Comparison of ENCODE assay signal across 28 cellular contexts in genomic region chr2:103552775-103553174, GRCh38.
"Had no signal": no experiment of that assay in that cellular context is flagged by ENCODE, and none has a peak within 500 bp of the region (broad histone marks: within the 10 kb centered on the region; RNA-seq: fewer than 3 reads in every experiment).

No MANE protein-coding gene starts in this region.

- H3K4me2 ChIP-seq: neural progenitor cell, smooth muscle cell had no signal

- ATAC-seq: natural killer cell; psoas muscle; right cardiac atrium; sciatic nerve; stimulated activated memory B cell treated with anti-CD40 and anti-IgM and Interleukin-4, amounts not matched to agents 10 μg/mL and 1 μg/mL and 100 μg/mL, for 72 hours; stimulated activated naive CD8-positive, alpha-beta T cell treated with anti-CD3 and anti-CD28 coated beads, Interleukin-15, amount 100 ng/mL, for 72 hours; stimulated activated naive CD8-positive, alpha-beta T cell treated with anti-CD3 and anti-CD28 coated beads, Interleukin-15, Interleukin-2, amounts not matched to agents 100 U/mL and 50 U/mL, for 24 hours; upper lobe of right lung had no signal

- H2AFZ ChIP-seq: neural progenitor cell, parathyroid adenoma had no signal

- H3K36me3 ChIP-seq: neural progenitor cell, ovary, spleen, suprapubic skin, tibial artery, transverse colon, upper lobe of right lung, uterus had no signal

- H3K27ac ChIP-seq: neural progenitor cell, ovary, parathyroid adenoma, psoas muscle, skin epidermis, spleen, suprapubic skin, testis, tibial artery, transverse colon, upper lobe of right lung, uterus had no signal

- H3K9me3 ChIP-seq: ovary, psoas muscle, testis, tibial artery, transverse colon, upper lobe of right lung, uterus had no signal

- H3K4me1 ChIP-seq: neural progenitor cell, parathyroid adenoma, psoas muscle, spleen, suprapubic skin, testis, tibial artery, transverse colon, upper lobe of right lung, uterus had no signal

- DNase-seq: natural killer cell; occipital lobe; ovary; posterior cingulate gyrus; psoas muscle; right cardiac atrium; spleen; stimulated activated CD4-positive, alpha-beta T cell treated with anti-CD3 and anti-CD28 coated beads, Interleukin-12 subunit alpha, Interleukin-12 subunit beta, amount 100 ng/mL, for 4 hours; stimulated activated CD4-positive, alpha-beta T cell treated with anti-CD3 and anti-CD28 coated beads, Interleukin-1b, Interleukin-23, amount 100 ng/mL, for 48 hours; stimulated activated CD4-positive, alpha-beta T cell treated with anti-CD3 and anti-CD28 coated beads, Interleukin-4, amount 100 ng/mL, for 1 hour; stimulated activated CD4-positive, alpha-beta T cell treated with anti-CD3 and anti-CD28 coated beads, Interleukin-4, amount 100 ng/mL, for 4 hours; stimulated activated CD8-positive, alpha-beta memory T cell treated with anti-CD3 and anti-CD28 coated beads, Interleukin-4, amount 100 ng/mL, for 48 hours; stimulated activated naive CD4-positive, alpha-beta T cell; stimulated activated naive CD8-positive, alpha-beta T cell treated with anti-CD3 and anti-CD28 coated beads, Interleukin-15, amount 100 ng/mL, for 72 hours; stimulated activated naive CD8-positive, alpha-beta T cell treated with anti-CD3 and anti-CD28 coated beads, Interleukin-15, Interleukin-2, amounts not matched to agents 100 U/mL and 50 U/mL, for 24 hours; substantia nigra; testis; tibial artery; transverse colon; upper lobe of right lung; uterus had no signal

- H3K4me3 ChIP-seq: neural progenitor cell, ovary, psoas muscle, skin epidermis, smooth muscle cell, spleen, suprapubic skin, testis, tibial artery, transverse colon, upper lobe of right lung, uterus had no signal

- H3K27me3 ChIP-seq: neural progenitor cell, ovary, spleen, suprapubic skin, testis, tibial artery, transverse colon, upper lobe of right lung, uterus had no signal

- H3K79me2 ChIP-seq: parathyroid adenoma had no signal

- H3K9ac ChIP-seq: neural progenitor cell, parathyroid adenoma had no signal
